In genomic region chr16:3611145-3611977, GRCh38 we compare ENCODE assay signal across 1 cellular context.
TF ChIP-seq lines count a peak whose summit lies in the region.

A gene with protein sequence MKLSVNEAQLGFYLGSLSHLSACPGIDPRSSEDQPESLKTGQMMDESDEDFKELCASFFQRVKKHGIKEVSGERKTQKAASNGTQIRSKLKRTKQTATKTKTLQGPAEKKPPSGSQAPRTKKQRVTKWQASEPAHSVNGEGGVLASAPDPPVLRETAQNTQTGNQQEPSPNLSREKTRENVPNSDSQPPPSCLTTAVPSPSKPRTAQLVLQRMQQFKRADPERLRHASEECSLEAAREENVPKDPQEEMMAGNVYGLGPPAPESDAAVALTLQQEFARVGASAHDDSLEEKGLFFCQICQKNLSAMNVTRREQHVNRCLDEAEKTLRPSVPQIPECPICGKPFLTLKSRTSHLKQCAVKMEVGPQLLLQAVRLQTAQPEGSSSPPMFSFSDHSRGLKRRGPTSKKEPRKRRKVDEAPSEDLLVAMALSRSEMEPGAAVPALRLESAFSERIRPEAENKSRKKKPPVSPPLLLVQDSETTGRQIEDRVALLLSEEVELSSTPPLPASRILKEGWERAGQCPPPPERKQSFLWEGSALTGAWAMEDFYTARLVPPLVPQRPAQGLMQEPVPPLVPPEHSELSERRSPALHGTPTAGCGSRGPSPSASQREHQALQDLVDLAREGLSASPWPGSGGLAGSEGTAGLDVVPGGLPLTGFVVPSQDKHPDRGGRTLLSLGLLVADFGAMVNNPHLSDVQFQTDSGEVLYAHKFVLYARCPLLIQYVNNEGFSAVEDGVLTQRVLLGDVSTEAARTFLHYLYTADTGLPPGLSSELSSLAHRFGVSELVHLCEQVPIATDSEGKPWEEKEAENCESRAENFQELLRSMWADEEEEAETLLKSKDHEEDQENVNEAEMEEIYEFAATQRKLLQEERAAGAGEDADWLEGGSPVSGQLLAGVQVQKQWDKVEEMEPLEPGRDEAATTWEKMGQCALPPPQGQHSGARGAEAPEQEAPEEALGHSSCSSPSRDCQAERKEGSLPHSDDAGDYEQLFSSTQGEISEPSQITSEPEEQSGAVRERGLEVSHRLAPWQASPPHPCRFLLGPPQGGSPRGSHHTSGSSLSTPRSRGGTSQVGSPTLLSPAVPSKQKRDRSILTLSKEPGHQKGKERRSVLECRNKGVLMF (N-terminal part only) (minus strand): TSS chr16:3611606. CDS start chr16:3608964, 2,642 bp downstream.

TF ChIP-seq in HepG2, 621 proteins besides CTCF, POLR2A, EP300 and RAD21 (continued from another document and continues in another):
- TF ChIP-seq ZBTB10 (CRISPR knock-in tag; IDR thresholded peaks at IDR 0.05; ENCODE audit: borderline replicate concordance): no peak
- no peak for TF ChIP-seq ZNF83 (CRISPR knock-in tag; IDR thresholded peaks at IDR 0.05; ENCODE audit: borderline replicate concordance)
- no peak for TF ChIP-seq SMAD9 (CRISPR knock-in tag; IDR thresholded peaks at IDR 0.05)
- TF ChIP-seq, protein P1, sequence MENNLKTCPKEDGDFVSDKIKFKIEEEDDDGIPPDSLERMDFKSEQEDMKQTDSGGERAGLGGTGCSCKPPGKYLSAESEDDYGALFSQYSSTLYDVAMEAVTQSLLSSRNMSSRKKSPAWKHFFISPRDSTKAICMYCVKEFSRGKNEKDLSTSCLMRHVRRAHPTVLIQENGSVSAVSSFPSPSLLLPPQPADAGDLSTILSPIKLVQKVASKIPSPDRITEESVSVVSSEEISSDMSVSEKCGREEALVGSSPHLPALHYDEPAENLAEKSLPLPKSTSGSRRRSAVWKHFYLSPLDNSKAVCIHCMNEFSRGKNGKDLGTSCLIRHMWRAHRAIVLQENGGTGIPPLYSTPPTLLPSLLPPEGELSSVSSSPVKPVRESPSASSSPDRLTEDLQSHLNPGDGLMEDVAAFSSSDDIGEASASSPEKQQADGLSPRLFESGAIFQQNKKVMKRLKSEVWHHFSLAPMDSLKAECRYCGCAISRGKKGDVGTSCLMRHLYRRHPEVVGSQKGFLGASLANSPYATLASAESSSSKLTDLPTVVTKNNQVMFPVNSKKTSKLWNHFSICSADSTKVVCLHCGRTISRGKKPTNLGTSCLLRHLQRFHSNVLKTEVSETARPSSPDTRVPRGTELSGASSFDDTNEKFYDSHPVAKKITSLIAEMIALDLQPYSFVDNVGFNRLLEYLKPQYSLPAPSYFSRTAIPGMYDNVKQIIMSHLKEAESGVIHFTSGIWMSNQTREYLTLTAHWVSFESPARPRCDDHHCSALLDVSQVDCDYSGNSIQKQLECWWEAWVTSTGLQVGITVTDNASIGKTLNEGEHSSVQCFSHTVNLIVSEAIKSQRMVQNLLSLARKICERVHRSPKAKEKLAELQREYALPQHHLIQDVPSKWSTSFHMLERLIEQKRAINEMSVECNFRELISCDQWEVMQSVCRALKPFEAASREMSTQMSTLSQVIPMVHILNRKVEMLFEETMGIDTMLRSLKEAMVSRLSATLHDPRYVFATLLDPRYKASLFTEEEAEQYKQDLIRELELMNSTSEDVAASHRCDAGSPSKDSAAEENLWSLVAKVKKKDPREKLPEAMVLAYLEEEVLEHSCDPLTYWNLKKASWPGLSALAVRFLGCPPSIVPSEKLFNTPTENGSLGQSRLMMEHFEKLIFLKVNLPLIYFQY (CRISPR knock-in tag; IDR thresholded peaks at IDR 0.05; ENCODE audit: borderline replicate concordance): no peak
- TF ChIP-seq ZMYM4 (CRISPR knock-in tag; IDR thresholded peaks at IDR 0.05): peak; percentile 55; the same call in 1 of the 2 replicates
- TF ChIP-seq ATF7-NPFF (CRISPR knock-in tag; IDR thresholded peaks at IDR 0.05; ENCODE audit: low read depth): peak; percentile 30; the same call in 1 of the 2 replicates
- TF ChIP-seq ATF3 (CRISPR knock-in tag; IDR thresholded peaks at IDR 0.05): no peak
- no peak for TF ChIP-seq NFE2 (CRISPR knock-in tag; IDR thresholded peaks at IDR 0.05)
- no peak for TF ChIP-seq ZFP36L1 (CRISPR knock-in tag; IDR thresholded peaks at IDR 0.05)
- TF ChIP-seq ZNF281 (CRISPR knock-in tag; IDR thresholded peaks at IDR 0.05; ENCODE audit: borderline replicate concordance): no peak
- no peak for TF ChIP-seq MTF1 (CRISPR knock-in tag; IDR thresholded peaks at IDR 0.05)
- TF ChIP-seq GRHL1 (CRISPR knock-in tag; conservative IDR thresholded peaks at IDR 0.05): no peak
- TF ChIP-seq PRDM15 (CRISPR knock-in tag; IDR thresholded peaks at IDR 0.05): peak; percentile 54; the same call in 1 of the 2 replicates
- TF ChIP-seq, protein P2, sequence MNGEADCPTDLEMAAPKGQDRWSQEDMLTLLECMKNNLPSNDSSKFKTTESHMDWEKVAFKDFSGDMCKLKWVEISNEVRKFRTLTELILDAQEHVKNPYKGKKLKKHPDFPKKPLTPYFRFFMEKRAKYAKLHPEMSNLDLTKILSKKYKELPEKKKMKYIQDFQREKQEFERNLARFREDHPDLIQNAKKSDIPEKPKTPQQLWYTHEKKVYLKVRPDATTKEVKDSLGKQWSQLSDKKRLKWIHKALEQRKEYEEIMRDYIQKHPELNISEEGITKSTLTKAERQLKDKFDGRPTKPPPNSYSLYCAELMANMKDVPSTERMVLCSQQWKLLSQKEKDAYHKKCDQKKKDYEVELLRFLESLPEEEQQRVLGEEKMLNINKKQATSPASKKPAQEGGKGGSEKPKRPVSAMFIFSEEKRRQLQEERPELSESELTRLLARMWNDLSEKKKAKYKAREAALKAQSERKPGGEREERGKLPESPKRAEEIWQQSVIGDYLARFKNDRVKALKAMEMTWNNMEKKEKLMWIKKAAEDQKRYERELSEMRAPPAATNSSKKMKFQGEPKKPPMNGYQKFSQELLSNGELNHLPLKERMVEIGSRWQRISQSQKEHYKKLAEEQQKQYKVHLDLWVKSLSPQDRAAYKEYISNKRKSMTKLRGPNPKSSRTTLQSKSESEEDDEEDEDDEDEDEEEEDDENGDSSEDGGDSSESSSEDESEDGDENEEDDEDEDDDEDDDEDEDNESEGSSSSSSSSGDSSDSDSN (CRISPR knock-in tag; IDR thresholded peaks at IDR 0.05): peak; percentile 76
- TF ChIP-seq ATF7 (IDR thresholded peaks at IDR 0.05): no peak
- no peak for TF ChIP-seq ATF7 (CRISPR knock-in tag; IDR thresholded peaks at IDR 0.05)
- TF ChIP-seq GATAD2A (CRISPR knock-in tag; IDR thresholded peaks at IDR 0.05): no peak
- TF ChIP-seq HDAC1 (CRISPR knock-in tag; IDR thresholded peaks at IDR 0.05): no peak
- TF ChIP-seq ZNF850 (CRISPR knock-in tag; conservative IDR thresholded peaks at IDR 0.05): no peak
- TF ChIP-seq CENPT (CRISPR knock-in tag; IDR thresholded peaks at IDR 0.05; ENCODE audit: low read depth): no peak
- peak; percentile 51; the same call in 1 of the 2 replicates for TF ChIP-seq KDM5A (IDR thresholded peaks at IDR 0.05; ENCODE audit: borderline replicate concordance, low read length)
- TF ChIP-seq ZNF558 (CRISPR knock-in tag; IDR thresholded peaks at IDR 0.05; ENCODE audit: borderline replicate concordance): no peak
- no peak for TF ChIP-seq FOXK1 (CRISPR knock-in tag; IDR thresholded peaks at IDR 0.05; ENCODE audit: borderline replicate concordance, low read depth)
- TF ChIP-seq ZNF180 (CRISPR knock-in tag; IDR thresholded peaks at IDR 0.05; ENCODE audit: borderline replicate concordance, low read depth): no peak
- TF ChIP-seq ZNF367 (CRISPR knock-in tag; IDR thresholded peaks at IDR 0.05; ENCODE audit: borderline replicate concordance): no peak
- 0 out of 2 replicates have a peak, but pooled peaks have one; percentile 33 for TF ChIP-seq MXD4 (CRISPR knock-in tag; IDR thresholded peaks at IDR 0.05)
- TF ChIP-seq CBX2 (IDR thresholded peaks at IDR 0.05; ENCODE audit: low read depth, low read length): no peak
- no peak for TF ChIP-seq CBX2 (CRISPR knock-in tag; IDR thresholded peaks at IDR 0.05; ENCODE audit: low read depth)
- TF ChIP-seq, protein P3, sequence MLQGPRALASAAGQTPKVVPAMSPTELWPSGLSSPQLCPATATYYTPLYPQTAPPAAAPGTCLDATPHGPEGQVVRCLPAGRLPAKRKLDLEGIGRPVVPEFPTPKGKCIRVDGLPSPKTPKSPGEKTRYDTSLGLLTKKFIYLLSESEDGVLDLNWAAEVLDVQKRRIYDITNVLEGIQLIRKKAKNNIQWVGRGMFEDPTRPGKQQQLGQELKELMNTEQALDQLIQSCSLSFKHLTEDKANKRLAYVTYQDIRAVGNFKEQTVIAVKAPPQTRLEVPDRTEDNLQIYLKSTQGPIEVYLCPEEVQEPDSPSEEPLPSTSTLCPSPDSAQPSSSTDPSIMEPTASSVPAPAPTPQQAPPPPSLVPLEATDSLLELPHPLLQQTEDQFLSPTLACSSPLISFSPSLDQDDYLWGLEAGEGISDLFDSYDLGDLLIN (CRISPR knock-in tag; IDR thresholded peaks at IDR 0.05; ENCODE audit: borderline replicate concordance): no peak
- no peak for TF ChIP-seq ZSCAN25 (CRISPR knock-in tag; IDR thresholded peaks at IDR 0.05)
- TF ChIP-seq ZNF260 (CRISPR knock-in tag; IDR thresholded peaks at IDR 0.05; ENCODE audit: borderline replicate concordance, low read depth): no peak
- 0 out of 2 replicates have a peak, but pooled peaks have one; percentile 9 for TF ChIP-seq ZNF768 (CRISPR knock-in tag; IDR thresholded peaks at IDR 0.05)
